Comparison of ENCODE assay signal across 17 cellular contexts in genomic region chr2:118936936-118937335, GRCh38. TPM values are rescaled to one million over a fixed set of nuclear protein-coding genes. Genes with fewer than 3 reads are reported as not detected.
DNase-seq lines count a peak whose midpoint lies in the region; ATAC-seq and TF ChIP-seq lines count a peak whose summit lies in the region.
"Had no signal": no experiment of that assay in that cellular context is flagged by ENCODE, and none has a peak within 500 bp of the region (broad histone marks: within the 10 kb centered on the region; RNA-seq: fewer than 3 reads in every experiment).

No MANE protein-coding gene starts in this region.

- peaks cover 0 to 19% of the 10 kb centered on the region in 2 donors for H3K9me3 ChIP-seq in left lung
- peaks cover 7% of the 10 kb centered on the region for H3K9me3 ChIP-seq in A673 (ENCODE audit: low read depth, low read length, poor library complexity, severe bottlenecking)

- TF ChIP-seq CTCF in CD14-positive monocyte (IDR thresholded peaks at IDR 0.05) (no peak), left lung (IDR thresholded peaks at IDR 0.05) (no peak), A673 (conservative IDR thresholded peaks at IDR 0.05; ENCODE audit: low read depth, low read length) (no peak)

- CTCF ChIA-PET in A673 (lab: Charles Lee) = interaction anchor here (0.6 kb wide), 1 partner anchor 577 kb away, joined by 5 read pairs; no protein-coding TSS in a partner anchor
- CTCF ChIA-PET in activated CD8-positive, alpha-beta T cell treated with anti-CD3 and anti-CD28 coated beads, Interleukin-2, amount 10 ng/mL, durations not matched to agents 7 days and 5 days (lab: Charles Lee) = interaction anchor here (1.6 kb wide), 1 partner anchor 55 kb away, joined by 4 read pairs; no protein-coding TSS in a partner anchor

- no peak overlapping the region for H3K4me3 Mint-ChIP-seq in CD14-positive monocyte
- H3K4me3 Mint-ChIP-seq in activated CD8-positive, alpha-beta T cell treated with anti-CD3 and anti-CD28 coated beads, Interleukin-2, amount 10 ng/mL, durations not matched to agents 7 days and 5 days = no peak overlapping the region
- H3K4me3 Mint-ChIP-seq: CD4-positive, CD25-positive, alpha-beta regulatory T cell had no signal

- BruUV-seq in A673 (replicated peaks; lab: Mats Ljungman, UMichigan) = no TSS peak

- peaks cover 7 to 9% of the 10 kb centered on the region in 2 donors for H3K36me3 Mint-ChIP-seq in CD14-positive monocyte
- H3K36me3 Mint-ChIP-seq in activated CD8-positive, alpha-beta T cell treated with anti-CD3 and anti-CD28 coated beads, Interleukin-2, amount 10 ng/mL, durations not matched to agents 7 days and 5 days (ENCODE audit: low read depth) = peaks cover 4% of the 10 kb centered on the region
- H3K36me3 Mint-ChIP-seq: CD4-positive, CD25-positive, alpha-beta regulatory T cell had no signal

- H3K27ac ChIP-seq in left lung = peak overlapping the region in 1 of 2 donors; percentile 78
- no peak overlapping the region for H3K27ac ChIP-seq in A673 (ENCODE audit: low read depth, low read length, poor library complexity, severe bottlenecking)
- H3K27ac ChIP-seq: A549, GM23248, HL-60 had no signal

- H3K27ac Mint-ChIP-seq in CD14-positive monocyte = no peak overlapping the region
- no peak overlapping the region for H3K27ac Mint-ChIP-seq in activated CD8-positive, alpha-beta T cell treated with anti-CD3 and anti-CD28 coated beads, Interleukin-2, amount 10 ng/mL, durations not matched to agents 7 days and 5 days
- H3K27ac Mint-ChIP-seq: CD4-positive, CD25-positive, alpha-beta regulatory T cell had no signal

- peaks cover 0 to 3% of the 10 kb centered on the region in 2 donors for H3K27me3 ChIP-seq in left lung
- no peaks in the 10 kb centered on the region for H3K27me3 ChIP-seq in A673 (replicated peaks; ENCODE audit: insufficient read depth, low read depth, low read length, poor library complexity)

- H3K9me3 Mint-ChIP-seq in CD14-positive monocyte = peaks cover 9 to 21% (median 12%) of the 10 kb centered on the region in 7 donors
- H3K9me3 Mint-ChIP-seq in activated CD8-positive, alpha-beta T cell treated with anti-CD3 and anti-CD28 coated beads, Interleukin-2, amount 10 ng/mL, durations not matched to agents 7 days and 5 days (ENCODE audit: insufficient read depth) = peaks cover 10% of the 10 kb centered on the region

- H3K4me3 ChIP-seq in left lung (no peak overlapping the region), A673 (ENCODE audit: low read depth, low read length, poor library complexity, severe bottlenecking) (no peak overlapping the region)
- H3K4me3 ChIP-seq: A549, GM12878, GM23248 had no signal

- POLR2A ChIA-PET in A673 (lab: Charles Lee; ENCODE audit: low non-redundant PET) = no interaction called here
- POLR2A ChIA-PET in activated CD8-positive, alpha-beta T cell treated with anti-CD3 and anti-CD28 coated beads, Interleukin-2, amount 10 ng/mL, durations not matched to agents 7 days and 5 days (lab: Charles Lee) = no interaction called here

- DNase-seq in CD14-positive monocyte (ENCODE audit: low spot score) (peak; percentile 59), CD1c-positive myeloid dendritic cell (ENCODE audit: extremely low spot score) (peak; percentile 76), left lung (no peak), pons (ENCODE audit: low spot score) (peak; percentile 10), A673 (ENCODE audit: low spot score) (no peak), NCI-H748 treated with DMSO at 0.1 percent for 48 hours (lab: John Stamatoyannopoulos, UW) (no peak)
- no peak for DNase-seq in activated CD8-positive, alpha-beta T cell treated with anti-CD3 and anti-CD28 coated beads, Interleukin-2, amount 10 ng/mL, durations not matched to agents 7 days and 5 days
- DNase-seq: Calu3; CD4-positive, CD25-positive, alpha-beta regulatory T cell; DMS79; GM23248; H7 had no signal

- intact Hi-C loops in CD14-positive monocyte (cut with micrococcal nuclease) (loop anchor here in 1 of 2 donors (5.0 kb wide), 1 partner anchor 35 kb away; no protein-coding TSS in a partner anchor), left lung (cut with DNase I) (no loop called here), A673 (cut with micrococcal nuclease; ENCODE audit: unreplicated experiment) (no loop called here)

- H3K36me3 ChIP-seq in left lung (no peaks in the 10 kb centered on the region), A673 (ENCODE audit: insufficient read depth, low read length, poor library complexity, severe bottlenecking) (no peaks in the 10 kb centered on the region)

- peak; percentile 41 for ATAC-seq in left lung
- no peak for ATAC-seq in activated CD8-positive, alpha-beta T cell treated with anti-CD3 and anti-CD28 coated beads, Interleukin-2, amount 10 ng/mL, durations not matched to agents 7 days and 5 days
- ATAC-seq: A549, GM12878 had no signal

- H3K4me1 ChIP-seq in left lung (peaks cover 0 to 34% of the 10 kb centered on the region in 2 donors), A673 (ENCODE audit: insufficient read depth, low read length, poor library complexity, severe bottlenecking) (no peaks in the 10 kb centered on the region)
- H3K4me1 ChIP-seq: A549 had no signal

- H3K27me3 Mint-ChIP-seq in CD14-positive monocyte (ENCODE audit: low read depth in 3 of 3) = peaks cover 0 to 2% (median 0%) of the 10 kb centered on the region in 3 donors
- H3K27me3 Mint-ChIP-seq in activated CD8-positive, alpha-beta T cell treated with anti-CD3 and anti-CD28 coated beads, Interleukin-2, amount 10 ng/mL, durations not matched to agents 7 days and 5 days (ENCODE audit: low read depth) = no peaks in the 10 kb centered on the region
- H3K27me3 Mint-ChIP-seq: CD4-positive, CD25-positive, alpha-beta regulatory T cell had no signal

- H3K4me1 Mint-ChIP-seq in CD14-positive monocyte = peaks cover 24% of the 10 kb centered on the region
- H3K4me1 Mint-ChIP-seq in activated CD8-positive, alpha-beta T cell treated with anti-CD3 and anti-CD28 coated beads, Interleukin-2, amount 10 ng/mL, durations not matched to agents 7 days and 5 days (ENCODE audit: low read depth) = peaks cover 4% of the 10 kb centered on the region

RNA-seq across cellular contexts. Expression of gene MARCO, which starts 5.1 kb away (rescaled TPM):
- 10 to 100 TPM; 37.7 to 43.7 TPM for polyA plus RNA-seq in CD14-positive monocyte
- total RNA-seq in left lung = 100 to 1,000 TPM; 122 to 425 TPM
- total RNA-seq in A673 (2021) = not detected in 2 replicates
- total RNA-seq in activated CD8-positive, alpha-beta T cell treated with anti-CD3 and anti-CD28 coated beads, Interleukin-2, amount 10 ng/mL, durations not matched to agents 7 days and 5 days = not detected
- total RNA-seq: Calu3; CD4-positive, CD25-positive, alpha-beta regulatory T cell; G401; GM23248; H7 had no signal
- polyA plus RNA-seq: BJ; CD4-positive, CD25-positive, alpha-beta regulatory T cell; GM23248 had no signal

Comparison
In these comparisons a context has a peak if more than half of its experiments do, and no peak if none do; other contexts are left out.
1. DNase-seq: peak in CD14-positive monocyte (single experiment), CD1c-positive myeloid dendritic cell (single experiment) and pons (single experiment); none in left lung (0 of 2), A673 (single experiment), activated CD8-positive, alpha-beta T cell treated with anti-CD3 and anti-CD28 coated beads, Interleukin-2, amount 10 ng/mL, durations not matched to agents 7 days and 5 days (single experiment) and NCI-H748 treated with DMSO at 0.1 percent for 48 hours (single experiment).
2. RNA of gene MARCO, which starts 5.1 kb away (total RNA-seq): 122 to 425 TPM in left lung; not detected in A673 and not detected in activated CD8-positive, alpha-beta T cell treated with anti-CD3 and anti-CD28 coated beads, Interleukin-2, amount 10 ng/mL, durations not matched to agents 7 days and 5 days; every median in the first group is over 100 times any median in the second.